In genomic region chrX:13080128-13080795, GRCh38 we compare ENCODE assay signal across 14 cellular contexts. TPM values are rescaled to one million over a fixed set of nuclear protein-coding genes. Genes with fewer than 3 reads are reported as not detected.
A peak's percentile ranks its signal among the peaks of the same experiment; 100 is the strongest.
DNase-seq lines count a peak whose midpoint lies in the region; ATAC-seq and TF ChIP-seq lines count a peak whose summit lies in the region.
"Had no signal": no experiment of that assay in that cellular context is flagged by ENCODE, and none has a peak within 500 bp of the region (broad histone marks: within the 10 kb centered on the region; RNA-seq: fewer than 3 reads in every experiment).

No MANE protein-coding gene starts in this region.

- no peak for ATAC-seq in CD4-positive, alpha-beta T cell (ENCODE audit: poor library complexity)
- ATAC-seq in natural killer cell = no peak
- no peak for ATAC-seq in gastrocnemius medialis

- no peak overlapping the region for H2AFZ ChIP-seq in SK-N-SH (ENCODE audit: low read depth)
- H2AFZ ChIP-seq: parathyroid adenoma had no signal

- H4K20me1 ChIP-seq in SK-N-SH (ENCODE audit: insufficient read depth) = no peaks in the 10 kb centered on the region

- peaks cover 10% of the 10 kb centered on the region for H3F3A ChIP-seq in SK-N-SH (replicated peaks; ENCODE audit: insufficient read depth)

- H3K79me2 ChIP-seq in SK-N-SH (ENCODE audit: insufficient read depth) = no peaks in the 10 kb centered on the region
- H3K79me2 ChIP-seq: parathyroid adenoma had no signal

- no peaks in the 10 kb centered on the region for H3K9me3 Mint-ChIP-seq in CD4-positive, alpha-beta T cell
- no peaks in the 10 kb centered on the region for H3K9me3 Mint-ChIP-seq in activated naive CD4-positive, alpha-beta T cell treated with anti-CD3 and anti-CD28 coated beads, Interleukin-2, amount 50 U/mL, for 24 hours
- H3K9me3 Mint-ChIP-seq in natural killer cell = no peaks in the 10 kb centered on the region
- H3K9me3 Mint-ChIP-seq: HFFc6 had no signal

- H3K27me3 ChIP-seq in CD4-positive, alpha-beta T cell (ENCODE audit: control insufficient read depth, insufficient read depth, low read length) = no peaks in the 10 kb centered on the region
- H3K27me3 ChIP-seq in HL-60 (ENCODE audit: insufficient read depth, poor library complexity, severe bottlenecking) (no peaks in the 10 kb centered on the region), SJCRH30 (no peaks in the 10 kb centered on the region), SK-N-SH (ENCODE audit: insufficient read depth) (no peaks in the 10 kb centered on the region), gastrocnemius medialis (no peaks in the 10 kb centered on the region)

- POLR2A ChIA-PET in CD4-positive, alpha-beta T cell (lab: Charles Lee) = interaction anchor here (1.0 to 14.0 kb wide), 7 partner anchors 20 to 103 kb away, joined by 3 to 1205 read pairs (median 7); partner anchors contain the start of gene TMSB4X
- POLR2A ChIA-PET in SK-N-SH (lab: Yijun Ruan, JAX) = no interaction called here

- H3K4me1 Mint-ChIP-seq in CD4-positive, alpha-beta T cell (ENCODE audit: low read depth) = peaks cover 93% of the 10 kb centered on the region
- H3K4me1 Mint-ChIP-seq in activated naive CD4-positive, alpha-beta T cell treated with anti-CD3 and anti-CD28 coated beads, Interleukin-2, amount 50 U/mL, for 24 hours = peaks cover 89% of the 10 kb centered on the region
- peaks cover 45 to 47% of the 10 kb centered on the region in 2 donors for H3K4me1 Mint-ChIP-seq in natural killer cell

- peak overlapping the region; percentile 95 for H3K27ac Mint-ChIP-seq in CD4-positive, alpha-beta T cell
- peak overlapping the region; percentile 88 for H3K27ac Mint-ChIP-seq in activated naive CD4-positive, alpha-beta T cell treated with anti-CD3 and anti-CD28 coated beads, Interleukin-2, amount 50 U/mL, for 24 hours
- peak overlapping the region; percentile 90 to 99 for H3K27ac Mint-ChIP-seq in natural killer cell
- H3K27ac Mint-ChIP-seq: HFFc6 had no signal

- no peaks in the 10 kb centered on the region for H3K9me3 ChIP-seq in CD4-positive, alpha-beta T cell (ENCODE audit: control insufficient read depth, low read length)
- H3K9me3 ChIP-seq in SJCRH30 (replicated peaks) = no peaks in the 10 kb centered on the region
- no peaks in the 10 kb centered on the region for H3K9me3 ChIP-seq in SK-N-SH
- H3K9me3 ChIP-seq in gastrocnemius medialis = no peaks in the 10 kb centered on the region

- H3K4me2 ChIP-seq in SK-N-SH = no peak overlapping the region

- peaks cover 15% of the 10 kb centered on the region for H3K4me1 ChIP-seq in SJCRH30
- peaks cover 0 to 7% of the 10 kb centered on the region in 2 experiments; a peak in 1 of 4 replicates for H3K4me1 ChIP-seq in SK-N-SH (ENCODE audit: control insufficient read depth in 1 of 2, insufficient read depth in 2 of 2, low read depth in 1 of 2, low read length in 1 of 2)
- H3K4me1 ChIP-seq in gastrocnemius medialis = no peaks in the 10 kb centered on the region
- H3K4me1 ChIP-seq: parathyroid adenoma had no signal

- no peak for TF ChIP-seq EP300 in SK-N-SH (IDR thresholded peaks at IDR 0.05; ENCODE audit: borderline replicate concordance in 1 of 2, low read depth in 1 of 2, low read length in 1 of 2)

- H3K27me3 Mint-ChIP-seq in CD4-positive, alpha-beta T cell = no peaks in the 10 kb centered on the region
- no peaks in the 10 kb centered on the region for H3K27me3 Mint-ChIP-seq in activated naive CD4-positive, alpha-beta T cell treated with anti-CD3 and anti-CD28 coated beads, Interleukin-2, amount 50 U/mL, for 24 hours
- peaks cover 0 to 24% of the 10 kb centered on the region in 2 donors for H3K27me3 Mint-ChIP-seq in natural killer cell (ENCODE audit: low read depth in 2 of 2)

- no peaks in the 10 kb centered on the region for H3K36me3 ChIP-seq in SJCRH30
- H3K36me3 ChIP-seq in SK-N-SH (replicated peaks in 1 of 2; ENCODE audit: control insufficient read depth in 1 of 2, insufficient read depth in 2 of 2, low read length in 1 of 2) = no peaks in the 10 kb centered on the region
- H3K36me3 ChIP-seq in gastrocnemius medialis = no peaks in the 10 kb centered on the region

- peak overlapping the region; percentile 65 for H3K27ac ChIP-seq in CD4-positive, alpha-beta T cell (ENCODE audit: low read depth, low read length)
- H3K27ac ChIP-seq in HL-60 (replicated peaks) (peak overlapping the region; percentile 97), SJCRH30 (no peak overlapping the region), SK-N-SH (ENCODE audit: low read depth in 2 of 2, low read length in 1 of 2) (peak overlapping the region in 1 of 2 experiments; percentile 84; a peak in 1 of 4 replicates), gastrocnemius medialis (no peak overlapping the region)
- H3K27ac ChIP-seq: parathyroid adenoma had no signal

- TF ChIP-seq CTCF in CD4-positive, alpha-beta T cell (IDR thresholded peaks at IDR 0.05) = no peak
- no peak for TF ChIP-seq CTCF in HL-60 (IDR thresholded peaks at IDR 0.05; ENCODE audit: insufficient read depth, low read length)
- TF ChIP-seq CTCF in natural killer cell (IDR thresholded peaks at IDR 0.05) = no peak
- no peak for TF ChIP-seq CTCF in SK-N-SH (IDR thresholded peaks at IDR 0.05)
- TF ChIP-seq CTCF in gastrocnemius medialis (IDR thresholded peaks at IDR 0.05 in 4 of 5, conservative IDR thresholded peaks at IDR 0.05 in 1 of 5) = no peak

- no peak for TF ChIP-seq RAD21 in SK-N-SH (IDR thresholded peaks at IDR 0.05; ENCODE audit: low read length)

- peak overlapping the region; percentile 63 for H3K4me3 Mint-ChIP-seq in CD4-positive, alpha-beta T cell
- peak overlapping the region; percentile 60 for H3K4me3 Mint-ChIP-seq in activated naive CD4-positive, alpha-beta T cell treated with anti-CD3 and anti-CD28 coated beads, Interleukin-2, amount 50 U/mL, for 24 hours
- H3K4me3 Mint-ChIP-seq in natural killer cell = no peak overlapping the region
- H3K4me3 Mint-ChIP-seq: HFFc6 had no signal

- H3K9me2 ChIP-seq in SK-N-SH = no peaks in the 10 kb centered on the region

- no peak overlapping the region for H3K9ac ChIP-seq in SK-N-SH
- H3K9ac ChIP-seq: parathyroid adenoma had no signal

- no peak overlapping the region for H3K4me3 ChIP-seq in HL-60 (replicated peaks; ENCODE audit: insufficient read depth, low read length)
- H3K4me3 ChIP-seq in SJCRH30 = no peak overlapping the region
- no peak overlapping the region for H3K4me3 ChIP-seq in SK-N-SH (ENCODE audit: low read depth in 2 of 2, low read length in 1 of 2)
- no peak overlapping the region for H3K4me3 ChIP-seq in gastrocnemius medialis

- TF ChIP-seq POLR2A in gastrocnemius medialis (IDR thresholded peaks at IDR 0.05) = no peak

- intact Hi-C loops in CD4-positive, alpha-beta T cell (cut with DNase I, micrococcal nuclease) = no loop called here
- intact Hi-C loops in natural killer cell (cut with micrococcal nuclease) = loop anchor here (10.0 kb wide), 2 partner anchors 55 to 615 kb away; no protein-coding TSS in a partner anchor
- intact Hi-C loops in gastrocnemius medialis (cut with DNase I; ENCODE audit: low total_unique reads) = no loop called here

- H3K36me3 Mint-ChIP-seq in CD4-positive, alpha-beta T cell (ENCODE audit: low read depth) = no peaks in the 10 kb centered on the region
- H3K36me3 Mint-ChIP-seq in activated naive CD4-positive, alpha-beta T cell treated with anti-CD3 and anti-CD28 coated beads, Interleukin-2, amount 50 U/mL, for 24 hours = no peaks in the 10 kb centered on the region
- no peaks in the 10 kb centered on the region for H3K36me3 Mint-ChIP-seq in natural killer cell

- in situ Hi-C loops in gastrocnemius medialis (cut with MboI; ENCODE audit: low sequenced_read_pairs in 4 of 4) = no loop called here

- no peak for DNase-seq in CD4-positive, alpha-beta T cell
- DNase-seq in HL-60 (ENCODE audit: low read depth in 1 of 2, low spot score in 1 of 2) = no peak
- no peak for DNase-seq in natural killer cell
- DNase-seq in SJCRH30 = no peak
- DNase-seq in SK-N-SH = no peak
- DNase-seq in gastrocnemius medialis = no peak
- DNase-seq: central memory CD4-positive, alpha-beta T cell; HFFc6; NCI-H187; NCI-H526 treated with DMSO at 0.1 percent for 48 hours; RPMI8226 had no signal

- 84% methylated on average over 4 of the region's 4 CpGs for WGBS in SK-N-SH (ENCODE audit: low lambda C conversion rate)

- CTCF ChIA-PET in CD4-positive, alpha-beta T cell (lab: Charles Lee) = interaction anchor here (1.7 kb wide), 1 partner anchor 12 kb away, joined by 7 read pairs; no protein-coding TSS in a partner anchor
- CTCF ChIA-PET in SK-N-SH (lab: Yijun Ruan, JAX) = no interaction called here

TF ChIP-seq in SK-N-SH, 30 proteins besides CTCF, POLR2A, EP300 and RAD21 (continues in another document):
- TF ChIP-seq ELF1 (IDR thresholded peaks at IDR 0.05) (no peak), GATA2 (CRISPR knock-in tag; IDR thresholded peaks at IDR 0.05) (no peak), TAF1 (IDR thresholded peaks at IDR 0.05; ENCODE audit: borderline replicate concordance, low read depth, low read length) (no peak), MEF2A (IDR thresholded peaks at IDR 0.05; ENCODE audit: borderline replicate concordance, low read depth) (no peak), CHD2 (IDR thresholded peaks at IDR 0.05; ENCODE audit: low read length, partially characterized antibody) (no peak), SMC3 (IDR thresholded peaks at IDR 0.05; ENCODE audit: low read depth, low read length) (no peak)
- TF ChIP-seq, protein P1, sequence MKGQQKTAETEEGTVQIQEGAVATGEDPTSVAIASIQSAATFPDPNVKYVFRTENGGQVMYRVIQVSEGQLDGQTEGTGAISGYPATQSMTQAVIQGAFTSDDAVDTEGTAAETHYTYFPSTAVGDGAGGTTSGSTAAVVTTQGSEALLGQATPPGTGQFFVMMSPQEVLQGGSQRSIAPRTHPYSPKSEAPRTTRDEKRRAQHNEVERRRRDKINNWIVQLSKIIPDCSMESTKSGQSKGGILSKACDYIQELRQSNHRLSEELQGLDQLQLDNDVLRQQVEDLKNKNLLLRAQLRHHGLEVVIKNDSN (IDR thresholded peaks at IDR 0.05; ENCODE audit: borderline replicate concordance, low read depth) = no peak
- TF ChIP-seq, protein P2, sequence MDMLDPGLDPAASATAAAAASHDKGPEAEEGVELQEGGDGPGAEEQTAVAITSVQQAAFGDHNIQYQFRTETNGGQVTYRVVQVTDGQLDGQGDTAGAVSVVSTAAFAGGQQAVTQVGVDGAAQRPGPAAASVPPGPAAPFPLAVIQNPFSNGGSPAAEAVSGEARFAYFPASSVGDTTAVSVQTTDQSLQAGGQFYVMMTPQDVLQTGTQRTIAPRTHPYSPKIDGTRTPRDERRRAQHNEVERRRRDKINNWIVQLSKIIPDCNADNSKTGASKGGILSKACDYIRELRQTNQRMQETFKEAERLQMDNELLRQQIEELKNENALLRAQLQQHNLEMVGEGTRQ (IDR thresholded peaks at IDR 0.05; ENCODE audit: borderline replicate concordance, low read depth, low read length) = no peak

RNA-seq across cellular contexts. Expression of gene FAM9C, which starts 35.8 kb away (rescaled TPM):
- not detected for total RNA-seq in CD4-positive, alpha-beta T cell
- total RNA-seq in natural killer cell (not detected), gastrocnemius medialis (not detected)
- total RNA-seq in SJCRH30 (2014; rRNA removed; shearing (Covaris generic)) = 0.16 and 0.20 TPM in 2 replicates
- 1.9 and 2.6 TPM in 2 replicates for polyA plus RNA-seq in SK-N-SH (2012; rRNA removed)
- polyA plus RNA-seq in SK-N-SH (2012; cell fraction: cytosol; rRNA removed) = 2.4 and 2.5 TPM in 2 replicates
- 3.1 and 6.2 TPM in 2 replicates for polyA plus RNA-seq in SK-N-SH (2012; cell fraction: nucleus; rRNA removed)
- total RNA-seq: HFFc6, LHCN-M2 had no signal

Comparison
In these comparisons a context has a peak if more than half of its experiments do, and no peak if none do; other contexts are left out.
1. H3K27ac ChIP-seq: peak in CD4-positive, alpha-beta T cell (single experiment) and HL-60 (single experiment); none in SJCRH30 (single experiment) and gastrocnemius medialis (0 of 4).
2. Peak in every context shown above with its lines, with median percentiles within 50 percentile points of each other: H3K27ac Mint-ChIP-seq.